In the genomic region with DNA sequence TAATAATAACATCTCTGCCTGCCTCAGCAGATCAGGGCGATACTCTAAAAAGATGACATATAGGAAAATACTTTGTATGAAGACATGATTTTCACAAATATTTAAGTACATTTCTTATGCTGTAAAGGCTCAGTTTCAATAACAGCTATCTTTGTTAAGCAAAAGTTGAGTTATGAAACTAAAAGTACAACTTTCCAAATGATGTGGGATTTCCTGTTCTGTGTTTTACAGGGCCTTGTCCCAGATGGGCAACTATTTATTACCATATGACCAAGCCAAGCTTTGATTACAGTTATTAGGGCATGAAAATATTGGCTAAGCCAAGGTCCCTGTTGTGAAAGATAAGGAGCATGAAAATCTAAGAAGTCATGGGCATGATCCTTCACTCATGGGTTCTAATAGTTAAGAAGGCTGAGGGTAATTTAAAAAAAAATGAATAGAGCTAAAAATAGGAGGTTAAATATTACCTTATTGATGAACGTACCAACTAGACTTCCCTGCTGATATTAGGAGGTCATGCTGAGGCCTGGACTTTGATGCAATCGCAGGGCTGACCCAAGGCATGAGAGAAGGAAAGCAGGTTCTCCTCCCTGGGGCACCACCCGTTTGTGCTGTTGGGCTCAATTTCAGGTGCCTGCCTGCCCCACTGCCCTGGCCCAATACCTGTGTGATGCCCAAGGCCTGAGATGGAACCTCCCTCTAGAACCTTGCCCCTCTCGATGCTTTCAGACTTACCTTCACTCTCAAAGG, we compare ENCODE assay signal across 10 cellular contexts.
DNase-seq lines count a peak whose midpoint lies in the region; ATAC-seq and TF ChIP-seq lines count a peak whose summit lies in the region.
"Had no signal": no experiment of that assay in that cellular context is flagged by ENCODE, and none has a peak within 500 bp of the region (broad histone marks: within the 10 kb centered on the region; RNA-seq: fewer than 3 reads in every experiment).

No MANE protein-coding gene starts in this region.

- DNase-seq in mammary epithelial cell = no peak
- no peak for DNase-seq in MCF 10A (ENCODE audit: unreplicated experiment)
- DNase-seq in NCI-H2196 treated with DMSO at 0.1 percent for 48 hours (lab: John Stamatoyannopoulos, UW; ENCODE audit: unreplicated experiment) = no peak
- no peak for DNase-seq in NCI-H2107 (lab: John Stamatoyannopoulos, UW)
- DNase-seq in KG1 (lab: John Stamatoyannopoulos, UW) = no peak
- DNase-seq: activated effector memory CD4-positive, alpha-beta T cell treated with Interleukin-2 at 50 U/mL for 16 hours; islet precursor cell had no signal

- POLR2A ChIA-PET in MCF 10A (lab: Yijun Ruan, JAX) = interaction anchor here (0.9 to 1.0 kb wide), 2 partner anchors 10 to 14 kb away, joined by 3 to 4 read pairs; no protein-coding TSS in a partner anchor

- no peaks in the 10 kb centered on the region for H3K36me3 Mint-ChIP-seq in MCF 10A (ENCODE audit: insufficient read depth, unreplicated experiment)
- H3K36me3 Mint-ChIP-seq in stimulated activated memory B cell treated with anti-CD40 and anti-IgM and Interleukin-4, amounts not matched to agents 10 μg/mL and 1 μg/mL and 100 μg/mL, for 72 hours = no peaks in the 10 kb centered on the region

- dilution Hi-C loops in mammary epithelial cell (cut with HindIII; ENCODE audit: low sequenced_read_pairs) = no loop called here

- peaks cover 6% of the 10 kb centered on the region for H3K4me1 Mint-ChIP-seq in MCF 10A (ENCODE audit: insufficient read depth, unreplicated experiment)
- H3K4me1 Mint-ChIP-seq in stimulated activated memory B cell treated with anti-CD40 and anti-IgM and Interleukin-4, amounts not matched to agents 10 μg/mL and 1 μg/mL and 100 μg/mL, for 72 hours = peaks cover 42% of the 10 kb centered on the region

- H2AFZ ChIP-seq in mammary epithelial cell (ENCODE audit: low read depth, low read length) (peak overlapping the region; percentile 10), KMS-11 (ENCODE audit: low read depth) (no peak overlapping the region)

- H3K79me2 ChIP-seq in mammary epithelial cell (ENCODE audit: insufficient read depth, low read length) (no peaks in the 10 kb centered on the region), KMS-11 (ENCODE audit: insufficient read depth, low read depth) (no peaks in the 10 kb centered on the region)

- no peak overlapping the region for H3K4me3 Mint-ChIP-seq in MCF 10A (ENCODE audit: unreplicated experiment)
- no peak overlapping the region for H3K4me3 Mint-ChIP-seq in stimulated activated memory B cell treated with anti-CD40 and anti-IgM and Interleukin-4, amounts not matched to agents 10 μg/mL and 1 μg/mL and 100 μg/mL, for 72 hours

- no peaks in the 10 kb centered on the region for H3K36me3 ChIP-seq in mammary epithelial cell (ENCODE audit: insufficient read depth, low read length)
- H3K36me3 ChIP-seq in KMS-11 (ENCODE audit: insufficient read depth) = no peaks in the 10 kb centered on the region

- CTCF ChIA-PET in mammary epithelial cell (lab: Charles Lee; ENCODE audit: low non-redundant PET) (interaction anchor here (0.7 kb wide), 1 partner anchor 291 kb away, joined by 3 read pairs; no protein-coding TSS in a partner anchor), MCF 10A (lab: Yijun Ruan, JAX) (no interaction called here)

- BruUV-seq in mammary epithelial cell (replicated peaks; lab: Mats Ljungman, UMichigan) (no TSS peak), MCF 10A (replicated peaks; lab: Mats Ljungman, UMichigan) (no TSS peak)

- H3K9me3 Mint-ChIP-seq in MCF 10A (ENCODE audit: unreplicated experiment) = no peaks in the 10 kb centered on the region
- H3K9me3 Mint-ChIP-seq in stimulated activated memory B cell treated with anti-CD40 and anti-IgM and Interleukin-4, amounts not matched to agents 10 μg/mL and 1 μg/mL and 100 μg/mL, for 72 hours = no peaks in the 10 kb centered on the region

- in situ Hi-C loops in mammary epithelial cell (cut with MboI; ENCODE audit: low sequenced_read_pairs in 2 of 2) = no loop called here

- peak; percentile 45 for ATAC-seq in GM21786 (IDR thresholded peaks at IDR 0.05; ENCODE audit: unreplicated experiment)
- ATAC-seq in stimulated activated memory B cell treated with anti-CD40 and anti-IgM and Interleukin-4, amounts not matched to agents 10 μg/mL and 1 μg/mL and 100 μg/mL, for 72 hours = no peak

- H3K27ac ChIP-seq in mammary epithelial cell (ENCODE audit: insufficient read depth, low read depth, low read length) = no peak overlapping the region
- peak overlapping the region; percentile 45; the same call in 1 of the 2 replicates for H3K27ac ChIP-seq in KMS-11

- H3K9me3 ChIP-seq in mammary epithelial cell (replicated peaks; ENCODE audit: insufficient read depth, low read length) = no peaks in the 10 kb centered on the region

- H3K4me3 ChIP-seq in mammary epithelial cell (replicated peaks in 1 of 3; ENCODE audit: insufficient read depth in 1 of 3, low read depth in 2 of 3, low read length in 3 of 3) (no peak overlapping the region), KMS-11 (IDR thresholded peaks at IDR 0.05; ENCODE audit: insufficient read depth, low read depth, low read length) (no peak overlapping the region)

- no peaks in the 10 kb centered on the region for H3K27me3 ChIP-seq in mammary epithelial cell (ENCODE audit: insufficient read depth, low read length)
- H3K27me3 ChIP-seq in KMS-11 (ENCODE audit: insufficient read depth, low read depth) = no peaks in the 10 kb centered on the region

- H4K20me1 ChIP-seq in mammary epithelial cell (ENCODE audit: insufficient read depth, low read length) = no peaks in the 10 kb centered on the region
- H4K20me1 ChIP-seq in KMS-11 (ENCODE audit: insufficient read depth) = no peaks in the 10 kb centered on the region

- no peaks in the 10 kb centered on the region for H3K27me3 Mint-ChIP-seq in MCF 10A (ENCODE audit: insufficient read depth, unreplicated experiment)
- H3K27me3 Mint-ChIP-seq in stimulated activated memory B cell treated with anti-CD40 and anti-IgM and Interleukin-4, amounts not matched to agents 10 μg/mL and 1 μg/mL and 100 μg/mL, for 72 hours = no peaks in the 10 kb centered on the region

- H3K4me1 ChIP-seq in mammary epithelial cell (ENCODE audit: insufficient read depth, low read length) (peaks cover 2% of the 10 kb centered on the region), KMS-11 (ENCODE audit: low read depth, poor library complexity, severe bottlenecking) (peaks cover 75% of the 10 kb centered on the region)

- H3K9ac ChIP-seq in mammary epithelial cell (ENCODE audit: insufficient read depth, low read length) = no peak overlapping the region
- H3K9ac ChIP-seq in KMS-11 = no peak overlapping the region

- intact Hi-C loops in mammary epithelial cell (cut with micrococcal nuclease) (loop anchor here (2.0 kb wide), 1 partner anchor 293 kb away; no protein-coding TSS in a partner anchor), MCF 10A (cut with micrococcal nuclease) (no loop called here)

- TF ChIP-seq CTCF in mammary epithelial cell (conservative IDR thresholded peaks at IDR 0.05 in 1 of 2, IDR thresholded peaks at IDR 0.05 in 1 of 2; ENCODE audit: extremely low read depth in 1 of 2, insufficient read depth in 1 of 2, low read depth in 1 of 2, low read length in 2 of 2) = no peak
- TF ChIP-seq CTCF in MCF 10A (IDR thresholded peaks at IDR 0.05; ENCODE audit: unreplicated experiment) = no peak
- TF ChIP-seq CTCF in KMS-11 (conservative IDR thresholded peaks at IDR 0.05; ENCODE audit: low read depth, low read length) = no peak

- no peak overlapping the region for H3K4me2 ChIP-seq in mammary epithelial cell (ENCODE audit: insufficient read depth, low read depth, low read length)
- peak overlapping the region; percentile 43 for H3K4me2 ChIP-seq in KMS-11

- no peak overlapping the region for H3K27ac Mint-ChIP-seq in MCF 10A (ENCODE audit: low read depth, unreplicated experiment)
- peak overlapping the region; percentile 45 for H3K27ac Mint-ChIP-seq in stimulated activated memory B cell treated with anti-CD40 and anti-IgM and Interleukin-4, amounts not matched to agents 10 μg/mL and 1 μg/mL and 100 μg/mL, for 72 hours

- WGBS in mammary epithelial cell (ENCODE audit: low coverage, missing lambda C conversion rate) = 77% methylated on average over 5 of the region's 5 CpGs
